Comparison of ENCODE assay signal across 8 cellular contexts in genomic region chr2:106599540-106599939, GRCh38.
"Had no signal": no experiment of that assay in that cellular context is flagged by ENCODE, and none has a peak within 500 bp of the region (broad histone marks: within the 10 kb centered on the region; RNA-seq: fewer than 3 reads in every experiment).

No MANE protein-coding gene starts in this region.

- H3K9ac ChIP-seq: GM23248, KMS-11 had no signal

- H2AFZ ChIP-seq: GM23248 had no signal

- FAIRE-seq: H54, HTR-8/SVneo had no signal

- DNase-seq: GM23248, GOT3, H9, HCEC 1CT, KBM-7 had no signal

- H3K27ac ChIP-seq: GM23248, KMS-11 had no signal

- H3K4me3 ChIP-seq: GM23248 had no signal

- H3K4me2 ChIP-seq: KMS-11 had no signal
